In genomic region chr3:185928532-185928931, GRCh38 we compare ENCODE assay signal across 1 cellular context.
TF ChIP-seq lines count a peak whose summit lies in the region.

No MANE protein-coding gene starts in this region.

TF ChIP-seq in HepG2, 621 proteins besides CTCF, POLR2A, EP300 and RAD21 (continued from another document):
- TF ChIP-seq PLSCR1 (CRISPR knock-in tag; IDR thresholded peaks at IDR 0.05; ENCODE audit: borderline replicate concordance): no peak
- TF ChIP-seq MATR3 (CRISPR knock-in tag; IDR thresholded peaks at IDR 0.05): no peak
- TF ChIP-seq CBX1 (IDR thresholded peaks at IDR 0.05; ENCODE audit: low read depth): no peak
- TF ChIP-seq ZBTB44 (CRISPR knock-in tag; IDR thresholded peaks at IDR 0.05): no peak
